1 cellular context compared by ENCODE assay signal in the genomic region with DNA sequence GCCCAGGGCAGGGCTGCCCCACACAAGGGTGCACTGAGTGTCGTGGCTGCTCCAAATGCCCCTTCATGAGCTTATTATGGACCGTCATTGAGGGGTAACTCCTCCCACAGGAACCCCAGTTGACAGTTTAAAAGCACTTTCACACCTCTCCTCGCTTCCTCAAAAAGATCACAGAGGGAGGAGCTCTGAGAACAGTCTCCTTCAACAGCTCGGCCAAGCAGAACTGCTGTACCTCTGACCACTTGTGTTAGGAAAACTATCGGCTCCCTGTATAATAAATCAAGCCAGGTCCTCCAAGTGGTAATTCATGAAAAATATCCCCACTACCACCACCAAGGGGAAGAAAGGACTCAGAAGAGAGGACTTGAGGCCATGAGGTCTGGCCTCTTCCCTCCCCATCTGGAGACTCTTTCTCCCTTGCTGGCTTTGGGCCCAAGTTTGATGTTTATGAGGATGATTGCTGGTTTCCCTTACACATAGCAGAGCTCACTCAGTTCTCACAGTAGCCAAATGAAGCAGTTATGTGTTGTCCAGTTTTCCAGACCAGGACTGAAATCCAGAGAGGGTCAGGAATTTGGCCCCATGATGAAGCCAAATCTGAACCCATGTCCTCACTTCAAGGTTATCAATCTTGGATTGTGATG.
TF ChIP-seq lines count a peak whose summit lies in the region.

No MANE protein-coding gene starts in this region.

TF ChIP-seq in GM12878, 131 proteins besides CTCF, POLR2A, EP300 and RAD21:
- TF ChIP-seq IKZF2 (IDR thresholded peaks at IDR 0.05) (peak; percentile 43 to 51; a peak in 2 of 4 replicates), SREBF1 (IDR thresholded peaks at IDR 0.05; ENCODE audit: low read length) (no peak), MTA2 (IDR thresholded peaks at IDR 0.05; ENCODE audit: low read depth) (0 out of 2 replicates have a peak, but pooled peaks have one; percentile 13), HCFC1 (IDR thresholded peaks at IDR 0.05; ENCODE audit: low read length) (no peak), EED (IDR thresholded peaks at IDR 0.05; ENCODE audit: low read depth) (peak; percentile 32; the same call in 1 of the 2 replicates), IKZF1 (conservative IDR thresholded peaks at IDR 0.05) (peak; percentile 47; the same call in 1 of the 2 replicates), BCLAF1 (IDR thresholded peaks at IDR 0.05) (no peak), SPI1 (IDR thresholded peaks at IDR 0.05; ENCODE audit: borderline replicate concordance, insufficient read depth, low read depth, low read length) (peak; percentile 84)
- TF ChIP-seq, protein P1, sequence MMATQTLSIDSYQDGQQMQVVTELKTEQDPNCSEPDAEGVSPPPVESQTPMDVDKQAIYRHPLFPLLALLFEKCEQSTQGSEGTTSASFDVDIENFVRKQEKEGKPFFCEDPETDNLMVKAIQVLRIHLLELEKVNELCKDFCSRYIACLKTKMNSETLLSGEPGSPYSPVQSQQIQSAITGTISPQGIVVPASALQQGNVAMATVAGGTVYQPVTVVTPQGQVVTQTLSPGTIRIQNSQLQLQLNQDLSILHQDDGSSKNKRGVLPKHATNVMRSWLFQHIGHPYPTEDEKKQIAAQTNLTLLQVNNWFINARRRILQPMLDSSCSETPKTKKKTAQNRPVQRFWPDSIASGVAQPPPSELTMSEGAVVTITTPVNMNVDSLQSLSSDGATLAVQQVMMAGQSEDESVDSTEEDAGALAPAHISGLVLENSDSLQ (IDR thresholded peaks at IDR 0.05), result 0 out of 2 replicates have a peak, but pooled peaks have one; percentile 27
